ENCODE assay signal across 22 cellular contexts in genomic region chr15:71249986-71250385, GRCh38.
"Had no signal": no experiment of that assay in that cellular context is flagged by ENCODE, and none has a peak within 500 bp of the region (broad histone marks: within the 10 kb centered on the region; RNA-seq: fewer than 3 reads in every experiment).

No MANE protein-coding gene starts in this region.

- DNase-seq: caudate nucleus; cerebellar nuclear complex; effector CD8-positive, alpha-beta T cell; endodermal cell; head of caudate nucleus; hippocampal formation; left colon; left ventricle myocardium superior; lower lobe of right lung; natural killer cell; spleen; stimulated activated CD4-positive, alpha-beta T cell treated with anti-CD3 and anti-CD28 coated beads, Interleukin-4, amount 100 ng/mL, for 4 hours; stimulated activated naive CD8-positive, alpha-beta T cell treated with anti-CD3 and anti-CD28 coated beads, Interleukin-15, Interleukin-2, amounts not matched to agents 100 U/mL and 50 U/mL, for 24 hours; substantia nigra; testis; tibial artery; upper lobe of left lung had no signal

- H3K4me1 ChIP-seq: lower lobe of right lung, parathyroid adenoma, upper lobe of left lung had no signal

- H3K79me2 ChIP-seq: parathyroid adenoma had no signal

- H2AFZ ChIP-seq: parathyroid adenoma had no signal

- H3K27me3 ChIP-seq: esophagus muscularis mucosa, neutrophil, testis, tibial artery, upper lobe of left lung had no signal

- H3K9me3 ChIP-seq: esophagus muscularis mucosa, lower lobe of right lung, neutrophil, spleen, testis, tibial artery, upper lobe of left lung had no signal

- H3K27ac ChIP-seq: esophagus muscularis mucosa, lower lobe of right lung, neutrophil, parathyroid adenoma, skin epidermis, tibial artery, upper lobe of left lung had no signal

- ATAC-seq: left colon; left ventricle myocardium superior; lower lobe of right lung; natural killer cell; stimulated activated memory B cell treated with anti-CD40 and anti-IgM and Interleukin-4, amounts not matched to agents 10 μg/mL and 1 μg/mL and 100 μg/mL, for 72 hours; stimulated activated naive CD8-positive, alpha-beta T cell treated with anti-CD3 and anti-CD28 coated beads, Interleukin-15, Interleukin-2, amounts not matched to agents 100 U/mL and 50 U/mL, for 24 hours had no signal

- H3K4me3 ChIP-seq: esophagus muscularis mucosa, lower lobe of right lung, skin epidermis, spleen, testis, tibial artery, upper lobe of left lung had no signal

- H3K36me3 ChIP-seq: esophagus muscularis mucosa, lower lobe of right lung, neutrophil, spleen, tibial artery had no signal

- H3K9ac ChIP-seq: parathyroid adenoma had no signal
